In the genomic region with DNA sequence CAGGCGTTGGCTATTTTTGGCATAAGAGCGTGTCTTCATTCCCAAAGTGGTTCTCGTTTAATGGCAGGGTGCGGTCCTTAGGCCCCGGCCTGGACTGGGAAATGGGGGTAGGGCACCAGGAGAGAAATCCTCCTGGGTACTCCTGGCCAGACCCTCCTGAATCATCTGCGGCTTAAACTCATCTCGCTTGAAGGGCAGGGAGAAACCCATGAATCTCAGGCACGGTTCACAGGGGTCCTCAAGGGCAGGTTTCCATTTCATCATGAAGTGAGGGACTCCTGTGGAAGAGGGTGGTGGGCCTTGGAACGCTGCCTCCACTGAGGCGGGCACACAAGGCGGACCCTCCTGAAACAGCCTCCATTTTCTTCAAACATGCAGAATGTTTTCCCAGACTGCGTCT, we compare ENCODE assay signal across 1 cellular context.
TF ChIP-seq lines count a peak whose summit lies in the region.

No MANE protein-coding gene starts in this region.

TF ChIP-seq in GM12878, 131 proteins besides CTCF, POLR2A, EP300 and RAD21:
- TF ChIP-seq BHLHE40 (IDR thresholded peaks at IDR 0.05; ENCODE audit: borderline replicate concordance in 1 of 2, low read depth in 2 of 2, low read length in 1 of 2) (no peak), NFIC (IDR thresholded peaks at IDR 0.05; ENCODE audit: low read depth, low read length) (no peak), CHD4 (IDR thresholded peaks at IDR 0.05) (no peak), EGR1 (IDR thresholded peaks at IDR 0.05; ENCODE audit: borderline replicate concordance in 1 of 2, low read depth in 2 of 2, low read length in 2 of 2) (no peak), ZBTB40 (IDR thresholded peaks at IDR 0.05; ENCODE audit: borderline replicate concordance) (no peak), ATF2 (IDR thresholded peaks at IDR 0.05; ENCODE audit: low read length) (no peak), ESRRA (IDR thresholded peaks at IDR 0.05; ENCODE audit: low read length) (no peak), FOXK2 (IDR thresholded peaks at IDR 0.05) (no peak), KDM1A (IDR thresholded peaks at IDR 0.05; ENCODE audit: borderline replicate concordance) (no peak), CREM (IDR thresholded peaks at IDR 0.05; ENCODE audit: low read depth) (no peak), NBN (IDR thresholded peaks at IDR 0.05) (no peak)
